8 cellular contexts compared by ENCODE assay signal in the genomic region with DNA sequence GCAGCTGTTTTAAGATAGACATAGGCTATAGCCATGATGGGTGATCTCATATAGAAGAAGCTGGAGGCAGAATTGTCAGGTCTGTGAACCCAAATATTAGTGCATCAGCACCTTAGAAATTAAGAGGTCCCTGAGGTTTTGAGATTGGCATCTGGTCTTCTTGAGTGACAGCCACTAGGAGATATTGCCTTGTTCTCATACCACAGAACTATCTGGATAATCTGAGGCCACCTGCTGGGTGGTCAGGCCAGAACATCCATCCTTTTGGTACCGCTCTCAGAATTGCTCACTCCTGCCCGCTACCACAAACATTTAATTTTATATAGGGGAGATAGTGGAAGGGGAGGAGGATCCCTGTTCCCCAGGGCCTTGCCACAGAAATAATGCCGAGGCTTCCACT.
DNase-seq lines count a peak whose midpoint lies in the region; ATAC-seq and TF ChIP-seq lines count a peak whose summit lies in the region.

No MANE protein-coding gene starts in this region.

- H3K9ac ChIP-seq in H9 (ENCODE audit: extremely low read depth, insufficient read length, low read length): no peak overlapping the region

- no peaks in the 10 kb centered on the region for H4K20me1 ChIP-seq in H9 (ENCODE audit: control insufficient read depth, insufficient read depth, insufficient read length)

- H3K9me3 Mint-ChIP-seq in H9: peaks cover 0 to 8% of the 10 kb centered on the region in 2 experiments; a peak in 3 of 5 replicates

- no peak overlapping the region for H3K4ac ChIP-seq in H9 (ENCODE audit: low read depth, low read length)

- no peak overlapping the region for H4K91ac ChIP-seq in H9 (ENCODE audit: insufficient read length, low read depth, low read length)

- no peak overlapping the region for H3T11ph ChIP-seq in H9 (ENCODE audit: low read length)

- no peaks in the 10 kb centered on the region for H3K79me1 ChIP-seq in H9 (ENCODE audit: insufficient read depth, low read depth, low read length, poor library complexity, severe bottlenecking)

- no peak overlapping the region for H2AFZ ChIP-seq in H9 (ENCODE audit: low read length)

- no peak overlapping the region for H3K4me3 Mint-ChIP-seq in H9

- peak; percentile 29 for DNase-seq in AG10803 (ENCODE audit: low read depth)
- no peak for DNase-seq in RWPE2 (ENCODE audit: low spot score)
- DNase-seq in left ventricle myocardium superior: no peak
- DNase-seq in H9: no peak
- no peak for DNase-seq in cerebellar cortex (ENCODE audit: low spot score)
- DNase-seq in SKM-1 treated with dmso at 0.1 percent for 144 hours (lab: John Stamatoyannopoulos, UW; ENCODE audit: unreplicated experiment): no peak

- no peak overlapping the region for H4K8ac ChIP-seq in H9 (replicated peaks; ENCODE audit: insufficient read length, low read depth, low read length)

- H2BK15ac ChIP-seq in H9 (ENCODE audit: low read depth, low read length): no peak overlapping the region

- H2BK120ac ChIP-seq in H9 (ENCODE audit: low read depth, low read length, poor library complexity, severe bottlenecking): no peak overlapping the region

- no peak overlapping the region for H3K14ac ChIP-seq in H9 (ENCODE audit: insufficient read depth, low read length)

- no peak overlapping the region for H3K23ac ChIP-seq in H9 (ENCODE audit: insufficient read length, low read depth, low read length)

- no peak overlapping the region for H3K56ac ChIP-seq in H9 (ENCODE audit: insufficient read length, low read depth, low read length)

- H3K4me1 Mint-ChIP-seq in H9: peaks cover 4% of the 10 kb centered on the region in 2 experiments; a peak in 3 of 4 replicates

- H3K27ac ChIP-seq in RWPE2 (ENCODE audit: poor library complexity, severe bottlenecking): no peak overlapping the region
- no peak overlapping the region for H3K27ac ChIP-seq in H9 (ENCODE audit: insufficient read length, low read depth, low read length)

- no peak overlapping the region for H3K27ac Mint-ChIP-seq in H9

- no peak overlapping the region for H4K5ac ChIP-seq in H9 (ENCODE audit: insufficient read length, low read depth, low read length)

- no peak overlapping the region for H2BK5ac ChIP-seq in H9 (ENCODE audit: insufficient read length, low read length)

- no peak overlapping the region for H2BK20ac ChIP-seq in H9 (ENCODE audit: low read depth, low read length, poor library complexity, severe bottlenecking)

- H3K36me3 Mint-ChIP-seq in H9 (ENCODE audit: insufficient read depth in 1 of 3, low read depth in 3 of 3): no peaks in the 10 kb centered on the region

- H3K18ac ChIP-seq in H9 (ENCODE audit: insufficient read length, low read depth, low read length): no peak overlapping the region

- H2AK5ac ChIP-seq in H9 (ENCODE audit: insufficient read length, low read length): no peak overlapping the region

- H3K4me2 ChIP-seq in H9 (ENCODE audit: insufficient read depth, insufficient read length, low read length): no peak overlapping the region

- no peaks in the 10 kb centered on the region for H3K9me3 ChIP-seq in RWPE2 (ENCODE audit: severe bottlenecking)
- H3K9me3 ChIP-seq in H9 (ENCODE audit: control insufficient read depth, low read depth, low read length): no peaks in the 10 kb centered on the region

- peak; percentile 49 for TF ChIP-seq CTCF in AG10803 (conservative IDR thresholded peaks at IDR 0.05; ENCODE audit: low read length)
- TF ChIP-seq CTCF in RWPE2 (IDR thresholded peaks at IDR 0.05; ENCODE audit: poor library complexity, severe bottlenecking): peak; percentile 22
- no peak for TF ChIP-seq CTCF in H9 (conservative IDR thresholded peaks at IDR 0.05)

- no peaks in the 10 kb centered on the region for H3K27me3 Mint-ChIP-seq in H9 (ENCODE audit: low read depth)

- ATAC-seq in GM19463 (IDR thresholded peaks at IDR 0.05; ENCODE audit: unreplicated experiment) (peak; percentile 45), RWPE2 (ENCODE audit: low read depth) (peak; percentile 63; the same call in 2 of the 3 replicates), left ventricle myocardium superior (peak; percentile 72), HG02642 (IDR thresholded peaks at IDR 0.05; ENCODE audit: poor library complexity, unreplicated experiment) (no peak)

- H3K79me2 ChIP-seq in H9 (ENCODE audit: insufficient read depth, low read length): no peaks in the 10 kb centered on the region

- no peaks in the 10 kb centered on the region for H3K36me3 ChIP-seq in RWPE2 (ENCODE audit: low read depth)

- H2BK12ac ChIP-seq in H9 (ENCODE audit: insufficient read length, low read depth, low read length): no peak overlapping the region

- intact Hi-C loops in left ventricle myocardium superior (cut with micrococcal nuclease): loop anchor here (2.0 kb wide), 1 partner anchor 411 kb away; no protein-coding TSS in a partner anchor

- no peaks in the 10 kb centered on the region for H3K23me2 ChIP-seq in H9 (ENCODE audit: insufficient read length, low read depth, low read length, poor library complexity, severe bottlenecking)

- no peaks in the 10 kb centered on the region for H3K4me1 ChIP-seq in RWPE2 (ENCODE audit: insufficient read depth, poor library complexity, severe bottlenecking)
- no peaks in the 10 kb centered on the region for H3K4me1 ChIP-seq in H9 (ENCODE audit: insufficient read depth, low read length)

- WGBS in H9 (ENCODE audit: extremely low coverage, insufficient read length, low lambda C conversion rate): no CpG with 5 or more reads among the region's 3 CpGs

- H3K27me3 ChIP-seq in RWPE2 (ENCODE audit: insufficient read depth, poor library complexity, severe bottlenecking) (no peaks in the 10 kb centered on the region), H9 (ENCODE audit: insufficient read depth, low read length) (no peaks in the 10 kb centered on the region)

- H3K4me3 ChIP-seq in AG10803 (ENCODE audit: low read length) (no peak overlapping the region), RWPE2 (ENCODE audit: severe bottlenecking) (no peak overlapping the region)
